Comparison of ENCODE assay signal across 26 cellular contexts in genomic region chr2:35104306-35104705, GRCh38.
A peak's percentile ranks its signal among the peaks of the same experiment; 100 is the strongest.
DNase-seq lines count a peak whose midpoint lies in the region; ATAC-seq, FAIRE-seq and TF ChIP-seq lines count a peak whose summit lies in the region.
"Had no signal": no experiment of that assay in that cellular context is flagged by ENCODE, and none has a peak within 500 bp of the region (broad histone marks: within the 10 kb centered on the region; RNA-seq: fewer than 3 reads in every experiment).

No MANE protein-coding gene starts in this region.

- TF ChIP-seq EP300 in HepG2 (IDR thresholded peaks at IDR 0.05; ENCODE audit: low read depth in 2 of 2, low read length in 2 of 2) (no peak), HepG2 (CRISPR knock-in tag; IDR thresholded peaks at IDR 0.05; ENCODE audit: borderline replicate concordance) (no peak)

- no peak overlapping the region for H3K9ac ChIP-seq in HepG2 (ENCODE audit: insufficient read depth, low read depth, low read length)
- no peak overlapping the region for H3K9ac ChIP-seq in MM.1S (ENCODE audit: low read length)
- H3K9ac ChIP-seq: BLaER1 had no signal

- no peaks in the 10 kb centered on the region for H3K36me3 Mint-ChIP-seq in naive thymus-derived CD4-positive, alpha-beta T cell
- H3K36me3 Mint-ChIP-seq: CD14-positive monocyte; CD4-positive, alpha-beta memory T cell; CD4-positive, CD25-positive, alpha-beta regulatory T cell; CD8-positive, alpha-beta memory T cell had no signal

- no peak overlapping the region for H3K27ac Mint-ChIP-seq in naive thymus-derived CD4-positive, alpha-beta T cell
- H3K27ac Mint-ChIP-seq: CD14-positive monocyte; CD4-positive, CD25-positive, alpha-beta regulatory T cell; CD8-positive, alpha-beta memory T cell had no signal

- no peak overlapping the region for H3K4me3 Mint-ChIP-seq in naive thymus-derived CD4-positive, alpha-beta T cell
- H3K4me3 Mint-ChIP-seq: CD14-positive monocyte; CD4-positive, alpha-beta memory T cell; CD4-positive, CD25-positive, alpha-beta regulatory T cell; CD8-positive, alpha-beta memory T cell had no signal

- no peaks in the 10 kb centered on the region for H3K27me3 Mint-ChIP-seq in naive thymus-derived CD4-positive, alpha-beta T cell
- H3K27me3 Mint-ChIP-seq: CD4-positive, alpha-beta memory T cell; CD4-positive, CD25-positive, alpha-beta regulatory T cell; CD8-positive, alpha-beta memory T cell had no signal

- H2AFZ ChIP-seq in HepG2 (ENCODE audit: low read length) = no peak overlapping the region
- H2AFZ ChIP-seq in MM.1S (ENCODE audit: low read length) = no peak overlapping the region

- TF ChIP-seq CTCF in HepG2 (CRISPR knock-in tag; IDR thresholded peaks at IDR 0.05) (no peak), right lobe of liver (IDR thresholded peaks at IDR 0.05) (no peak), MM.1S (IDR thresholded peaks at IDR 0.05; ENCODE audit: low read length) (no peak), pancreas (IDR thresholded peaks at IDR 0.05) (no peak)

- no peak for TF ChIP-seq POLR2A in HepG2 (IDR thresholded peaks at IDR 0.05; ENCODE audit: insufficient read depth in 1 of 2, low read depth in 2 of 2, low read length in 2 of 2)
- TF ChIP-seq POLR2A in right lobe of liver (IDR thresholded peaks at IDR 0.05) = no peak

- H3K27me3 ChIP-seq in HepG2 (ENCODE audit: control insufficient read depth in 1 of 2, insufficient read depth in 2 of 2, low read length in 2 of 2) (no peaks in the 10 kb centered on the region), right lobe of liver (no peaks in the 10 kb centered on the region), MM.1S (replicated peaks; ENCODE audit: insufficient read depth, low read length) (no peaks in the 10 kb centered on the region), pancreas (no peaks in the 10 kb centered on the region)
- H3K27me3 ChIP-seq in naive thymus-derived CD4-positive, alpha-beta T cell (ENCODE audit: control insufficient read depth in 2 of 2, insufficient read depth in 2 of 2, low read length in 2 of 2) = no peaks in the 10 kb centered on the region
- H3K27me3 ChIP-seq: BE2C, BLaER1 had no signal

- in situ Hi-C loops in HepG2 (cut with HindIII; ENCODE audit: extremely low pct_ligation_motif_present, low pct_unique_long_range_greater_than_20kb) = no loop called here

- H3F3A ChIP-seq in MM.1S (ENCODE audit: insufficient read depth, low read length) = no peaks in the 10 kb centered on the region

- no TSS peak for BruUV-seq in HepG2 (replicated peaks; lab: Mats Ljungman, UMichigan)

- TF ChIP-seq RAD21 in HepG2 (CRISPR knock-in tag; IDR thresholded peaks at IDR 0.05) = no peak

- H3K27ac ChIP-seq in HepG2 (ENCODE audit: extremely low read length, insufficient read depth, low read length) (no peak overlapping the region), right lobe of liver (no peak overlapping the region), MM.1S (ENCODE audit: low read length) (no peak overlapping the region), pancreas (no peak overlapping the region)
- H3K27ac ChIP-seq in naive thymus-derived CD4-positive, alpha-beta T cell (ENCODE audit: low read depth, low read length) = no peak overlapping the region
- H3K27ac ChIP-seq: 22Rv1, BLaER1 had no signal

- no peaks in the 10 kb centered on the region for H3K4me1 ChIP-seq in HepG2 (ENCODE audit: insufficient read depth, low read length)
- H3K4me1 ChIP-seq in right lobe of liver = no peaks in the 10 kb centered on the region
- peaks cover 22% of the 10 kb centered on the region for H3K4me1 ChIP-seq in MM.1S (ENCODE audit: low read length)
- no peaks in the 10 kb centered on the region for H3K4me1 ChIP-seq in pancreas
- H3K4me1 ChIP-seq in naive thymus-derived CD4-positive, alpha-beta T cell (ENCODE audit: control insufficient read depth in 2 of 2, insufficient read depth in 2 of 2, low read length in 2 of 2) = no peaks in the 10 kb centered on the region
- H3K4me1 ChIP-seq: BE2C, BLaER1 had no signal

- H3K36me3 ChIP-seq in HepG2 (replicated peaks in 1 of 2; ENCODE audit: control insufficient read depth in 1 of 2, insufficient read depth in 2 of 2, low read length in 2 of 2) (no peaks in the 10 kb centered on the region), right lobe of liver (no peaks in the 10 kb centered on the region), MM.1S (replicated peaks; ENCODE audit: insufficient read depth, low read length) (no peaks in the 10 kb centered on the region), pancreas (no peaks in the 10 kb centered on the region)
- H3K36me3 ChIP-seq in naive thymus-derived CD4-positive, alpha-beta T cell (ENCODE audit: control insufficient read depth in 2 of 3, insufficient read depth in 3 of 3, low read length in 3 of 3) = no peaks in the 10 kb centered on the region
- H3K36me3 ChIP-seq: BE2C, BLaER1 had no signal

- no peak for ATAC-seq in HepG2
- ATAC-seq in right lobe of liver = no peak
- no peak for ATAC-seq in pancreas
- no peak for ATAC-seq in naive thymus-derived CD4-positive, alpha-beta T cell
- ATAC-seq: GM12878 had no signal

- DNase-seq in HepG2 (ENCODE audit: low spot score) (no peak), right lobe of liver (no peak), MM.1S (no peak), pancreas (no peak), NCI-H446 treated with DMSO at 0.1 percent for 48 hours (lab: John Stamatoyannopoulos, UW) (no peak)
- no peak for DNase-seq in naive thymus-derived CD4-positive, alpha-beta T cell
- DNase-seq: ACHN; BE2C; C1 segment of cervical spinal cord; CD4-positive, alpha-beta memory T cell; CD4-positive, CD25-positive, alpha-beta regulatory T cell; CD8-positive, alpha-beta memory T cell; COR-L47; DMS 273 treated with DMSO at 0.1 percent for 48 hours; DMS153; DMS53; DMS79; DND-41; EL; GDM1 had no signal

- 0% methylated on average over 1 of the region's 1 CpG for WGBS in HepG2 (ENCODE audit: low lambda C conversion rate)
- WGBS in right lobe of liver (ENCODE audit: insufficient coverage, low coverage, low lambda C conversion rate, missing lambda C conversion rate) = 38% methylated on average over 1 of the region's 1 CpG
- WGBS in pancreas, 2 donors = 51 to 81% methylated on average over 1 of the region's 1 CpG

- H3K4me1 Mint-ChIP-seq in naive thymus-derived CD4-positive, alpha-beta T cell = no peaks in the 10 kb centered on the region
- H3K4me1 Mint-ChIP-seq: CD14-positive monocyte; CD4-positive, alpha-beta memory T cell; CD4-positive, CD25-positive, alpha-beta regulatory T cell; CD8-positive, alpha-beta memory T cell had no signal

- intact Hi-C loops in HepG2 (cut with micrococcal nuclease; ENCODE audit: unreplicated experiment) = no loop called here
- intact Hi-C loops in right lobe of liver (cut with DNase I) = no loop called here
- intact Hi-C loops in pancreas (cut with DNase I) = no loop called here
- intact Hi-C loops in naive thymus-derived CD4-positive, alpha-beta T cell (cut with micrococcal nuclease) = no loop called here

- POLR2A ChIA-PET in HepG2 (lab: Yijun Ruan, JAX) = no interaction called here
- POLR2A ChIA-PET in naive thymus-derived CD4-positive, alpha-beta T cell (lab: Charles Lee) = no interaction called here

- H4K20me1 ChIP-seq in HepG2 (ENCODE audit: insufficient read depth, low read length) = no peaks in the 10 kb centered on the region
- no peaks in the 10 kb centered on the region for H4K20me1 ChIP-seq in MM.1S (ENCODE audit: insufficient read depth, low read length)
- H4K20me1 ChIP-seq: BLaER1 had no signal

- FAIRE-seq in HepG2 (lab: Jason Lieb, UNC) (no peak), pancreas (lab: Jason Lieb, UNC) (peak; percentile 29)
- FAIRE-seq: GM12878, GM12892, GM18507 had no signal

- H3K9me2 ChIP-seq in MM.1S (replicated peaks; ENCODE audit: insufficient read depth, low read length) = no peaks in the 10 kb centered on the region

- H3K4me3 ChIP-seq in HepG2 (replicated peaks in 1 of 3; ENCODE audit: insufficient read depth in 1 of 3, low read depth in 2 of 3, low read length in 3 of 3) (no peak overlapping the region), right lobe of liver (no peak overlapping the region), MM.1S (ENCODE audit: low read length) (no peak overlapping the region), pancreas (no peak overlapping the region)
- no peak overlapping the region for H3K4me3 ChIP-seq in naive thymus-derived CD4-positive, alpha-beta T cell (ENCODE audit: low read length)
- H3K4me3 ChIP-seq: BLaER1, GM12878 had no signal

- H3K4me2 ChIP-seq in HepG2 (ENCODE audit: low read depth, low read length) (no peak overlapping the region), MM.1S (ENCODE audit: low read depth, low read length) (peak overlapping the region; percentile 5; the same call in 1 of the 2 replicates)
- H3K4me2 ChIP-seq: BLaER1 had no signal

- H3K9me3 ChIP-seq in HepG2 (ENCODE audit: low read length) = peaks cover 8% of the 10 kb centered on the region
- H3K9me3 ChIP-seq in right lobe of liver = no peaks in the 10 kb centered on the region
- no peaks in the 10 kb centered on the region for H3K9me3 ChIP-seq in MM.1S (replicated peaks; ENCODE audit: insufficient read depth, low read length)
- no peaks in the 10 kb centered on the region for H3K9me3 ChIP-seq in pancreas
- no peaks in the 10 kb centered on the region for H3K9me3 ChIP-seq in naive thymus-derived CD4-positive, alpha-beta T cell (ENCODE audit: control insufficient read depth in 2 of 3, low read length in 3 of 3)
- H3K9me3 ChIP-seq: BE2C, BLaER1 had no signal

- peaks cover 0 to 11% (median 0%) of the 10 kb centered on the region in 11 donors for H3K9me3 Mint-ChIP-seq in naive thymus-derived CD4-positive, alpha-beta T cell

- CTCF ChIA-PET in HepG2 (lab: Yijun Ruan, JAX; ENCODE audit: low intra/inter-chr PET ratio, low total read pairs) = no interaction called here
- CTCF ChIA-PET in naive thymus-derived CD4-positive, alpha-beta T cell (lab: Charles Lee) = no interaction called here

- H3K79me2 ChIP-seq in HepG2 (ENCODE audit: insufficient read depth, low read length) (no peaks in the 10 kb centered on the region), MM.1S (ENCODE audit: low read length) (no peaks in the 10 kb centered on the region)

TF ChIP-seq in HepG2, 621 proteins besides CTCF, POLR2A, EP300 and RAD21:
- TF ChIP-seq ZNF816 (CRISPR knock-in tag; IDR thresholded peaks at IDR 0.05; ENCODE audit: borderline replicate concordance) = no peak
- TF ChIP-seq MAFF (IDR thresholded peaks at IDR 0.05; ENCODE audit: low read depth, low read length) = peak; percentile 93
- TF ChIP-seq MAFK (conservative IDR thresholded peaks at IDR 0.05 in 1 of 2, IDR thresholded peaks at IDR 0.05 in 1 of 2; ENCODE audit: low read length in 2 of 2) = peak; percentile 83 to 93
- TF ChIP-seq ZNF704 (CRISPR knock-in tag; IDR thresholded peaks at IDR 0.05; ENCODE audit: borderline replicate concordance) = no peak
